In the genomic region with DNA sequence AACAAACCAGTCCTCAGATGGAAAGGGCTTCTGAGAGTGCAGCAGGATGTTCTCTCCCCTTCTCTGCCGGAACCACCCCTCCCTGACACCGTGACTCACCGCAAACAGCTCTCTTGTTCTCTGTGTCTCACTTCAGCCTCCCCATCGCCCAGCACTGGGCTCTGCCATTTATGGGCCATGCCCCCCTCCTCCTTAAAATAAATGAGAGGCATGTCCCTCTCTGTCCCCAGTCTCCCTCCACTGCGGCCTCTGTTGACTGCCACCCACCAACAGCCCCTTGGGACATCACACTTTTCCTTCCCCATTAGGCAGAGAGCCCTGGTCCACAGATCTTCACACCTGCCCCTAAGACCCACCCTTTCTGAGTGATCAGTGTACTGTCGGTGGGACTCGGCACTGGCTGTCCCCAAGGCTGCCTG, we compare ENCODE assay signal across 8 cellular contexts. TPM values are rescaled to one million over a fixed set of nuclear protein-coding genes. Genes with fewer than 3 reads are reported as not detected.
A peak's percentile ranks its signal among the peaks of the same experiment; 100 is the strongest.
DNase-seq lines count a peak whose midpoint lies in the region; ATAC-seq and TF ChIP-seq lines count a peak whose summit lies in the region.

No MANE protein-coding gene starts in this region.

- H3K79me2 ChIP-seq in OCI-LY7 (ENCODE audit: insufficient read depth, low read depth, low read length): no peaks in the 10 kb centered on the region

- no peaks in the 10 kb centered on the region for H3K27me3 ChIP-seq in right cardiac atrium (ENCODE audit: control insufficient read depth, insufficient read depth)

- DNase-seq in GM04504 (ENCODE audit: low read depth): peak; percentile 10
- peak; percentile 32 for DNase-seq in HFFc6
- peak; percentile 53 for DNase-seq in OCI-LY7 (ENCODE audit: low spot score)
- DNase-seq in activated T-helper 2 cell treated with anti-CD3 and anti-CD28 coated beads, Interferon-gamma antibody, Interleukin-2, Interleukin-4, amounts not matched to agents 10 μg/mL and 5 μg/mL and 100 μg/mL, durations not matched to agents 14 hours and 24 hours and 36 hours (ENCODE audit: low spot score): peak; percentile 66
- DNase-seq in right cardiac atrium: peak in 2 of 3 donors; percentile 61 to 63
- DNase-seq in stimulated activated CD4-positive, alpha-beta T cell treated with anti-CD3 and anti-CD28 coated beads, Interleukin-2, amount 100 ng/mL, for 4 hours (ENCODE audit: low read depth): peak; percentile 70
- no peak for DNase-seq in SKM-1 treated with dmso at 0.1 percent for 144 hours (lab: John Stamatoyannopoulos, UW; ENCODE audit: unreplicated experiment)

- no peaks in the 10 kb centered on the region for H3K9me3 Mint-ChIP-seq in HFFc6
- no peaks in the 10 kb centered on the region for H3K9me3 Mint-ChIP-seq in activated T-helper 2 cell treated with anti-CD3 and anti-CD28 coated beads, Interferon-gamma antibody, Interleukin-2, Interleukin-4, amounts not matched to agents 10 μg/mL and 5 μg/mL and 100 μg/mL, durations not matched to agents 14 hours and 24 hours and 36 hours

- H3K4me1 ChIP-seq in OCI-LY7 (ENCODE audit: insufficient read depth, low read length, poor library complexity, severe bottlenecking) (peaks cover 70% of the 10 kb centered on the region), right cardiac atrium (ENCODE audit: control insufficient read depth, insufficient read depth, low read length) (peaks cover 5% of the 10 kb centered on the region)

- intact Hi-C loops in OCI-LY7 (cut with micrococcal nuclease; ENCODE audit: unreplicated experiment) (no loop called here), right cardiac atrium (cut with DNase I) (no loop called here)
- intact Hi-C loops in activated T-helper 2 cell treated with anti-CD3 and anti-CD28 coated beads, Interferon-gamma antibody, Interleukin-2, Interleukin-4, amounts not matched to agents 10 μg/mL and 5 μg/mL and 100 μg/mL, durations not matched to agents 14 hours and 24 hours and 36 hours (cut with micrococcal nuclease): no loop called here

- H2AFZ ChIP-seq in OCI-LY7 (ENCODE audit: low read length): no peak overlapping the region

- no peak overlapping the region; the same call in 1 of the 2 replicates for H3K4me3 Mint-ChIP-seq in HFFc6
- peak overlapping the region; percentile 66 for H3K4me3 Mint-ChIP-seq in activated T-helper 2 cell treated with anti-CD3 and anti-CD28 coated beads, Interferon-gamma antibody, Interleukin-2, Interleukin-4, amounts not matched to agents 10 μg/mL and 5 μg/mL and 100 μg/mL, durations not matched to agents 14 hours and 24 hours and 36 hours (ENCODE audit: low read depth)

- CTCF ChIA-PET in OCI-LY7 (lab: Charles Lee; ENCODE audit: unreplicated experiment): no interaction called here

- peaks cover 47% of the 10 kb centered on the region for H3K4me1 Mint-ChIP-seq in HFFc6 (ENCODE audit: low read depth)
- H3K4me1 Mint-ChIP-seq in activated T-helper 2 cell treated with anti-CD3 and anti-CD28 coated beads, Interferon-gamma antibody, Interleukin-2, Interleukin-4, amounts not matched to agents 10 μg/mL and 5 μg/mL and 100 μg/mL, durations not matched to agents 14 hours and 24 hours and 36 hours (ENCODE audit: low read depth): peaks cover 49% of the 10 kb centered on the region

- H3K27ac Mint-ChIP-seq in HFFc6: peak overlapping the region; percentile 10
- H3K27ac Mint-ChIP-seq in activated T-helper 2 cell treated with anti-CD3 and anti-CD28 coated beads, Interferon-gamma antibody, Interleukin-2, Interleukin-4, amounts not matched to agents 10 μg/mL and 5 μg/mL and 100 μg/mL, durations not matched to agents 14 hours and 24 hours and 36 hours: peak overlapping the region; percentile 95

- no peaks in the 10 kb centered on the region for H3K9me2 ChIP-seq in OCI-LY7 (ENCODE audit: insufficient read depth, low read length)

- BruUV-seq in OCI-LY7 (replicated peaks; lab: Mats Ljungman, UMichigan): no TSS peak

- peak overlapping the region; percentile 55 for H3K4me2 ChIP-seq in OCI-LY7 (ENCODE audit: low read length)

- 38% methylated on average over 7 of the region's 7 CpGs for WGBS in right cardiac atrium

- peak overlapping the region; percentile 39 for H3K27ac ChIP-seq in OCI-LY7 (ENCODE audit: low read depth, low read length, poor library complexity, severe bottlenecking)
- H3K27ac ChIP-seq in right cardiac atrium (ENCODE audit: low read length): no peak overlapping the region

- H3K9me3 ChIP-seq in OCI-LY7 (ENCODE audit: low read length) (no peaks in the 10 kb centered on the region), right cardiac atrium (ENCODE audit: control insufficient read depth, low read length) (no peaks in the 10 kb centered on the region)

- H3K4me3 ChIP-seq in OCI-LY7 (ENCODE audit: low read depth, low read length, poor library complexity, severe bottlenecking): peak overlapping the region; percentile 2
- H3K4me3 ChIP-seq in right cardiac atrium (ENCODE audit: low read length): no peak overlapping the region

- TF ChIP-seq CTCF in HFFc6 (IDR thresholded peaks at IDR 0.05) (no peak), OCI-LY7 (conservative IDR thresholded peaks at IDR 0.05; ENCODE audit: low read length) (no peak)

- H4K20me1 ChIP-seq in OCI-LY7 (ENCODE audit: insufficient read depth, low read length): no peaks in the 10 kb centered on the region

- peaks cover 4% of the 10 kb centered on the region; the same call in 1 of the 2 replicates for H3K27me3 Mint-ChIP-seq in HFFc6 (ENCODE audit: insufficient read depth)
- no peaks in the 10 kb centered on the region for H3K27me3 Mint-ChIP-seq in activated T-helper 2 cell treated with anti-CD3 and anti-CD28 coated beads, Interferon-gamma antibody, Interleukin-2, Interleukin-4, amounts not matched to agents 10 μg/mL and 5 μg/mL and 100 μg/mL, durations not matched to agents 14 hours and 24 hours and 36 hours (ENCODE audit: low read depth)

- no peaks in the 10 kb centered on the region for H3K36me3 Mint-ChIP-seq in HFFc6 (ENCODE audit: low read depth)
- peaks cover 5% of the 10 kb centered on the region for H3K36me3 Mint-ChIP-seq in activated T-helper 2 cell treated with anti-CD3 and anti-CD28 coated beads, Interferon-gamma antibody, Interleukin-2, Interleukin-4, amounts not matched to agents 10 μg/mL and 5 μg/mL and 100 μg/mL, durations not matched to agents 14 hours and 24 hours and 36 hours (ENCODE audit: low read depth)

- ATAC-seq in right cardiac atrium (peak; percentile 28 to 74), GM18519 (IDR thresholded peaks at IDR 0.05; ENCODE audit: low FRiP score, unreplicated experiment) (no peak)

- POLR2A ChIA-PET in OCI-LY7 (lab: Charles Lee): interaction anchor here (0.5 to 1.5 kb wide), 2 partner anchors 11 to 611 kb away, joined by 3 read pairs; no protein-coding TSS in a partner anchor

- no peaks in the 10 kb centered on the region for H3K36me3 ChIP-seq in OCI-LY7 (ENCODE audit: insufficient read depth, low read length)

RNA-seq across cellular contexts. Expression of a gene that starts 6.3 kb away (rescaled TPM):
- total RNA-seq in HFFc6 (2021; fragmentation: NEBNext Ultra II Directional; extraction: Animal tissue kit (Norgen Biotek cat#: 25700)): 1 to 10 TPM; 3.6 to 4.6 (median 4.1) TPM
- 4.2 and 4.8 TPM in 2 replicates for total RNA-seq in OCI-LY7 (2014; rRNA removed; shearing (Covaris generic))
- 6.7 and 7.1 TPM in 2 replicates for total RNA-seq in OCI-LY7 (2022)
- total RNA-seq in activated T-helper 2 cell treated with anti-CD3 and anti-CD28 coated beads, Interferon-gamma antibody, Interleukin-2, Interleukin-4, amounts not matched to agents 10 μg/mL and 5 μg/mL and 100 μg/mL, durations not matched to agents 14 hours and 24 hours and 36 hours: 6.3 and 6.8 TPM in 2 replicates
- 10 to 100 TPM in 3 of 4 donors, 1 to 10 TPM in 1; 7.6 to 15.4 (median 11.0) TPM for total RNA-seq in right cardiac atrium
- polyA plus RNA-seq in right cardiac atrium: 9.0 TPM

RNA-seq across cellular contexts. Expression of a gene that starts 12.3 kb away (rescaled TPM):
- not detected for total RNA-seq in HFFc6 (2021; fragmentation: NEBNext Ultra II Directional; extraction: Animal tissue kit (Norgen Biotek cat#: 25700))
- 0.39 TPM in 1 of 2 replicates, not detected in the other for total RNA-seq in OCI-LY7 (2014; rRNA removed; shearing (Covaris generic))
- 0.37 and 1.3 TPM in 2 replicates for total RNA-seq in OCI-LY7 (2022)
- 2.1 and 2.8 TPM in 2 replicates for total RNA-seq in activated T-helper 2 cell treated with anti-CD3 and anti-CD28 coated beads, Interferon-gamma antibody, Interleukin-2, Interleukin-4, amounts not matched to agents 10 μg/mL and 5 μg/mL and 100 μg/mL, durations not matched to agents 14 hours and 24 hours and 36 hours
- total RNA-seq in right cardiac atrium: under 1 TPM in 2 of 4 donors, not detected in 2; 0.11 to 0.29 TPM
- polyA plus RNA-seq in right cardiac atrium: 0.02 TPM

RNA-seq across cellular contexts. Expression of a gene that starts 43.8 kb away (rescaled TPM):
- 10 to 100 TPM; 24.4 to 28.9 (median 24.9) TPM for total RNA-seq in HFFc6 (2021; fragmentation: NEBNext Ultra II Directional; extraction: Animal tissue kit (Norgen Biotek cat#: 25700))
- total RNA-seq in OCI-LY7 (2014; rRNA removed; shearing (Covaris generic)): 0.09 and 0.13 TPM in 2 replicates
- total RNA-seq in OCI-LY7 (2022): 1.0 and 1.1 TPM in 2 replicates
- total RNA-seq in activated T-helper 2 cell treated with anti-CD3 and anti-CD28 coated beads, Interferon-gamma antibody, Interleukin-2, Interleukin-4, amounts not matched to agents 10 μg/mL and 5 μg/mL and 100 μg/mL, durations not matched to agents 14 hours and 24 hours and 36 hours: 5.7 and 6.6 TPM in 2 replicates
- 10 to 100 TPM; 15.1 to 19.4 (median 16.5) TPM for total RNA-seq in right cardiac atrium
- polyA plus RNA-seq in right cardiac atrium: 12.2 TPM
